1 cellular context compared by ENCODE assay signal in the genomic region with DNA sequence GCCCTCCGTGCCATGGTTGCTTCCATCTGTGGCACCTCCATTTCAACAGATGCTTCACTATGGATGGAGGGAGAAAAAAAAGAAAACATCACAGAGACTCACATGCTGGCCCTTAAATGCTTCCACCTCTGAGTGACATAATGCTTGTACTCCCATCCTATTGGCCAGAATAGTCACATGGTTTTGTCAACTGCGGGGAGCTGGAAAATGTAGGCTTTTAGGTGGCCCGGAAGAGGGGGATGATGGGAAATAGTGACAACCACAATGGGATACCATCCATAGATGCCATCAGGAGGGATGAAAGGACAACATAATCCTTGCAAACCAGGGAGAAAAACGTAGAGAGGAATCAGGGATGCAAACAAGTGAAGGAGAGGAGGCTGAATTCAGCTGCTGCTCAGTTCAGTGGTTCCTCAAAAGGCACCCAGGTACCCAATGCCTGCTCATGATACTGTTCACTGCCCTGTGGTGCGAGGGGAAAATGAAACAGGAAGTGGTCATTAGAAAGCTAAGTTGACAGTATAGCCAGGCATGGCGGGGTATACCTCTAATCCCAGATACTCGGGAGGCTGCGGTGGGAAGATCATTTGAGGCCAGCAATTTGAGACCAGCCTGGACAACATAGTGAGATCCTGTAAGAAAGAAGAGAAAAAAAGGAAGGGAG.
TF ChIP-seq lines count a peak whose summit lies in the region.

No MANE protein-coding gene starts in this region.

TF ChIP-seq in K562, 482 proteins besides CTCF, POLR2A, EP300 and RAD21 (continued from another document):
- TF ChIP-seq, protein P1, sequence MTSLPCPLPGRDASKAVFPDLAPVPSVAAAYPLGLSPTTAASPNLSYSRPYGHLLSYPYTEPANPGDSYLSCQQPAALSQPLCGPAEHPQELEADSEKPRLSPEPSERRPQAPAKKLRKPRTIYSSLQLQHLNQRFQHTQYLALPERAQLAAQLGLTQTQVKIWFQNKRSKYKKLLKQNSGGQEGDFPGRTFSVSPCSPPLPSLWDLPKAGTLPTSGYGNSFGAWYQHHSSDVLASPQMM (CRISPR knock-in tag; IDR thresholded peaks at IDR 0.05) = no peak
- TF ChIP-seq ZKSCAN3 (CRISPR knock-in tag; IDR thresholded peaks at IDR 0.05) = no peak
